Comparison of ENCODE assay signal across 8 cellular contexts in genomic region chr5:119022017-119022745, GRCh38. TPM values are rescaled to one million over a fixed set of nuclear protein-coding genes. Genes with fewer than 3 reads are reported as not detected.
DNase-seq lines count a peak whose midpoint lies in the region; ATAC-seq and TF ChIP-seq lines count a peak whose summit lies in the region.

No MANE protein-coding gene starts in this region.

- POLR2A ChIA-PET in RWPE1 (lab: Yijun Ruan, JAX; ENCODE audit: low non-redundant PET) = no interaction called here

- intact Hi-C loops in esophagus muscularis mucosa (cut with DNase I) = no loop called here

- CTCF ChIA-PET in RWPE1 (lab: Yijun Ruan, JAX) = interaction anchor here (0.6 to 1.7 kb wide), 10 partner anchors 47 to 990 kb away, joined by 3 to 19 read pairs (median 4); no protein-coding TSS in a partner anchor

- no peaks in the 10 kb centered on the region for H3K36me3 ChIP-seq in CD4-positive, CD25-positive, alpha-beta regulatory T cell (ENCODE audit: control insufficient read depth, insufficient read depth, low read length)
- no peaks in the 10 kb centered on the region for H3K36me3 ChIP-seq in esophagus muscularis mucosa

- H3K36me3 Mint-ChIP-seq in CD4-positive, CD25-positive, alpha-beta regulatory T cell = no peaks in the 10 kb centered on the region

- no peaks in the 10 kb centered on the region for H3K4me1 ChIP-seq in CD4-positive, CD25-positive, alpha-beta regulatory T cell (ENCODE audit: control insufficient read depth, insufficient read depth, low read length, poor library complexity, severe bottlenecking)
- H3K4me1 ChIP-seq in esophagus muscularis mucosa = no peaks in the 10 kb centered on the region

- no peak overlapping the region for H3K27ac ChIP-seq in CD4-positive, CD25-positive, alpha-beta regulatory T cell (ENCODE audit: insufficient read depth, low read length, poor library complexity, severe bottlenecking)
- H3K27ac ChIP-seq in RWPE1 = no peak overlapping the region
- no peak overlapping the region for H3K27ac ChIP-seq in esophagus muscularis mucosa (replicated peaks in 1 of 4)

- peak; percentile 68 for TF ChIP-seq CTCF in RWPE1 (conservative IDR thresholded peaks at IDR 0.05; ENCODE audit: low read depth)
- TF ChIP-seq CTCF in esophagus muscularis mucosa (IDR thresholded peaks at IDR 0.05) = peak in 2 of 3 experiments; percentile 16 to 30

- peak; percentile 34 to 52 for ATAC-seq in CD4-positive, CD25-positive, alpha-beta regulatory T cell (ENCODE audit: low read depth in 2 of 2)
- ATAC-seq in GM18867 (IDR thresholded peaks at IDR 0.05; ENCODE audit: unreplicated experiment) (peak; percentile 77), HG03103 (IDR thresholded peaks at IDR 0.05; ENCODE audit: low read depth, unreplicated experiment) (peak; percentile 61)

- TF ChIP-seq POLR2A in esophagus muscularis mucosa (IDR thresholded peaks at IDR 0.05; ENCODE audit: low read depth) = no peak

- peaks cover 0 to 5% (median 4%) of the 10 kb centered on the region in 4 donors for H3K4me1 Mint-ChIP-seq in CD4-positive, CD25-positive, alpha-beta regulatory T cell

- WGBS in esophagus muscularis mucosa = 61% methylated on average over 5 of the region's 5 CpGs

- no peaks in the 10 kb centered on the region for H3K27me3 ChIP-seq in CD4-positive, CD25-positive, alpha-beta regulatory T cell (ENCODE audit: control insufficient read depth, insufficient read depth, low read length)
- no peaks in the 10 kb centered on the region for H3K27me3 ChIP-seq in esophagus muscularis mucosa

- no peak overlapping the region for H3K4me3 ChIP-seq in CD4-positive, CD25-positive, alpha-beta regulatory T cell (ENCODE audit: low read depth, low read length)
- H3K4me3 ChIP-seq in esophagus muscularis mucosa = no peak overlapping the region

- H3K9me3 ChIP-seq in CD4-positive, CD25-positive, alpha-beta regulatory T cell (ENCODE audit: control insufficient read depth in 2 of 2, low read length in 2 of 2) = no peaks in the 10 kb centered on the region
- H3K9me3 ChIP-seq in esophagus muscularis mucosa = peaks cover 0 to 10% (median 8%) of the 10 kb centered on the region in 4 donors

- H3K4me3 Mint-ChIP-seq in CD4-positive, CD25-positive, alpha-beta regulatory T cell = no peak overlapping the region

- DNase-seq in CD4-positive, CD25-positive, alpha-beta regulatory T cell = peak in 2 of 3 donors; percentile 51 to 65
- DNase-seq in RWPE1 (ENCODE audit: low spot score) (peak; percentile 57), esophagus muscularis mucosa (ENCODE audit: extremely low spot score) (no peak), renal cortical epithelial cell (ENCODE audit: low read depth) (peak; percentile 66), NCI-H1930 (lab: John Stamatoyannopoulos, UW) (no peak)
- no peak for DNase-seq in activated CD8-positive, alpha-beta memory T cell treated with anti-CD3 and anti-CD28 coated beads, Interleukin-2, amount 50 U/mL, for 4 hours

- H3K9me3 Mint-ChIP-seq in CD4-positive, CD25-positive, alpha-beta regulatory T cell = peaks cover 0 to 4% (median 3%) of the 10 kb centered on the region in 7 donors

- H3K27ac Mint-ChIP-seq in CD4-positive, CD25-positive, alpha-beta regulatory T cell = peak overlapping the region in 1 of 3 donors; percentile 8

- no peaks in the 10 kb centered on the region for H3K27me3 Mint-ChIP-seq in CD4-positive, CD25-positive, alpha-beta regulatory T cell

- TF ChIP-seq EP300 in esophagus muscularis mucosa (IDR thresholded peaks at IDR 0.05) = no peak

RNA-seq across cellular contexts. Expression of gene DTWD2, which starts 33.8 kb away (rescaled TPM):
- 1.6 TPM for total RNA-seq in CD4-positive, CD25-positive, alpha-beta regulatory T cell
- 1 to 10 TPM in 3 of 4 donors, under 1 TPM in 1; 0.88 to 1.7 (median 1.6) TPM for polyA plus RNA-seq in CD4-positive, CD25-positive, alpha-beta regulatory T cell
- 10 to 100 TPM in 1 of 4 donors, 1 to 10 TPM in 3; 7.1 to 10.5 (median 9.1) TPM for total RNA-seq in esophagus muscularis mucosa
- total RNA-seq in renal cortical epithelial cell = 9.9 and 16.8 TPM in 2 replicates

RNA-seq across cellular contexts. Expression of gene DMXL1, which starts 48.7 kb away (rescaled TPM):
- 39.0 TPM for total RNA-seq in CD4-positive, CD25-positive, alpha-beta regulatory T cell
- polyA plus RNA-seq in CD4-positive, CD25-positive, alpha-beta regulatory T cell = 10 to 100 TPM in 3 of 4 donors, 1 to 10 TPM in 1; 9.6 to 13.1 (median 11.1) TPM
- total RNA-seq in esophagus muscularis mucosa = 10 to 100 TPM; 36.3 to 65.6 (median 39.9) TPM
- 45.5 and 57.0 TPM in 2 replicates for total RNA-seq in renal cortical epithelial cell

Comparison
In these comparisons a context has a peak if more than half of its experiments do, and no peak if none do; other contexts are left out.
1. DNase-seq: peak in CD4-positive, CD25-positive, alpha-beta regulatory T cell (2 of 3), RWPE1 (single experiment) and renal cortical epithelial cell (single experiment); none in esophagus muscularis mucosa (single experiment), NCI-H1930 (0 of 2) and activated CD8-positive, alpha-beta memory T cell treated with anti-CD3 and anti-CD28 coated beads, Interleukin-2, amount 50 U/mL, for 4 hours (single experiment).
2. Peak in every context shown above with its lines, with median percentiles within 50 percentile points of each other: ATAC-seq.